In genomic region chr11:73875380-73875779, GRCh38 we compare ENCODE assay signal across 10 cellular contexts. TPM values are rescaled to one million over a fixed set of nuclear protein-coding genes. Genes with fewer than 3 reads are reported as not detected.
DNase-seq lines count a peak whose midpoint lies in the region; ATAC-seq, FAIRE-seq and TF ChIP-seq lines count a peak whose summit lies in the region.
"Had no signal": no experiment of that assay in that cellular context is flagged by ENCODE, and none has a peak within 500 bp of the region (broad histone marks: within the 10 kb centered on the region; RNA-seq: fewer than 3 reads in every experiment).

No MANE protein-coding gene starts in this region.

- no peak for ATAC-seq in RWPE2 (ENCODE audit: low read depth)
- ATAC-seq in psoas muscle, result peak in 1 of 4 donors; percentile 10
- ATAC-seq in upper lobe of left lung (ENCODE audit: low FRiP score in 2 of 2), result no peak
- ATAC-seq in HG03108 (IDR thresholded peaks at IDR 0.05; ENCODE audit: unreplicated experiment), result no peak

- no peak for FAIRE-seq in H54 (lab: Jason Lieb, UNC)

- peaks cover 9% of the 10 kb centered on the region; the same call in 1 of the 2 replicates for H3K36me3 ChIP-seq in GM23248 (ENCODE audit: low read depth)
- peaks cover 57% of the 10 kb centered on the region for H3K36me3 ChIP-seq in RWPE2 (ENCODE audit: low read depth)
- peaks cover 12 to 65% of the 10 kb centered on the region in 2 donors for H3K36me3 ChIP-seq in psoas muscle (ENCODE audit: insufficient read depth in 1 of 2, low read depth in 1 of 2)
- peaks cover 0 to 36% (median 18%) of the 10 kb centered on the region in 4 donors for H3K36me3 ChIP-seq in upper lobe of left lung
- H3K36me3 ChIP-seq in Peyer's patch, result peaks cover 0 to 35% (median 0%) of the 10 kb centered on the region in 3 donors

- peaks cover 62% of the 10 kb centered on the region for H3K79me2 ChIP-seq in GM23248 (ENCODE audit: insufficient read depth)

- no peak for TF ChIP-seq EP300 in upper lobe of left lung (IDR thresholded peaks at IDR 0.05)

- H3F3A ChIP-seq in GM23248 (ENCODE audit: insufficient read depth), result peaks cover 10% of the 10 kb centered on the region; the same call in 1 of the 2 replicates

- TF ChIP-seq POLR2A in upper lobe of left lung (IDR thresholded peaks at IDR 0.05) (no peak), H54 (IDR thresholded peaks at IDR 0.05; ENCODE audit: low read depth, low read length) (no peak), Peyer's patch (IDR thresholded peaks at IDR 0.05) (no peak)

- peak overlapping the region; percentile 94 for H3K4me2 ChIP-seq in GM23248 (ENCODE audit: unreplicated experiment)

- H3K27me3 ChIP-seq in GM23248 (replicated peaks; ENCODE audit: insufficient read depth), result no peaks in the 10 kb centered on the region
- H3K27me3 ChIP-seq in RWPE2 (ENCODE audit: insufficient read depth, poor library complexity, severe bottlenecking), result no peaks in the 10 kb centered on the region
- no peaks in the 10 kb centered on the region for H3K27me3 ChIP-seq in psoas muscle (ENCODE audit: insufficient read depth in 3 of 3, low read length in 2 of 3)
- H3K27me3 ChIP-seq in upper lobe of left lung, result no peaks in the 10 kb centered on the region
- H3K27me3 ChIP-seq in Peyer's patch, result no peaks in the 10 kb centered on the region

- no peaks in the 10 kb centered on the region for H3K9me2 ChIP-seq in GM23248 (ENCODE audit: insufficient read depth)

- H3K4me1 ChIP-seq in GM23248 (ENCODE audit: insufficient read depth), result peaks cover 8% of the 10 kb centered on the region
- H3K4me1 ChIP-seq in RWPE2 (ENCODE audit: insufficient read depth, poor library complexity, severe bottlenecking), result peaks cover 10% of the 10 kb centered on the region
- peaks cover 22% of the 10 kb centered on the region for H3K4me1 ChIP-seq in psoas muscle
- peaks cover 16 to 30% (median 21%) of the 10 kb centered on the region in 4 donors for H3K4me1 ChIP-seq in upper lobe of left lung
- H3K4me1 ChIP-seq in Peyer's patch, result peaks cover 0 to 28% (median 7%) of the 10 kb centered on the region in 4 donors

- intact Hi-C loops in psoas muscle (cut with DNase I), result loop anchor here in 1 of 2 donors (5.0 kb wide), 1 partner anchor 78 kb away; no protein-coding TSS in a partner anchor

- H3K9me3 ChIP-seq in GM23248 (ENCODE audit: low read depth) (no peaks in the 10 kb centered on the region), RWPE2 (ENCODE audit: severe bottlenecking) (no peaks in the 10 kb centered on the region), psoas muscle (no peaks in the 10 kb centered on the region), upper lobe of left lung (no peaks in the 10 kb centered on the region), Peyer's patch (no peaks in the 10 kb centered on the region)

- H2AFZ ChIP-seq in GM23248, result no peak overlapping the region

- TF ChIP-seq CTCF in RWPE2 (IDR thresholded peaks at IDR 0.05; ENCODE audit: poor library complexity, severe bottlenecking) (no peak), epithelial cell of proximal tubule (conservative IDR thresholded peaks at IDR 0.05; ENCODE audit: low read depth, low read length) (no peak), psoas muscle (IDR thresholded peaks at IDR 0.05) (no peak), upper lobe of left lung (IDR thresholded peaks at IDR 0.05) (no peak), Peyer's patch (IDR thresholded peaks at IDR 0.05) (no peak)

- H3K4me3 ChIP-seq in GM23248 (peak overlapping the region; percentile 98), RWPE2 (ENCODE audit: severe bottlenecking) (peak overlapping the region; percentile 44), epithelial cell of proximal tubule (ENCODE audit: low read depth, low read length) (peak overlapping the region; percentile 94), psoas muscle (peak overlapping the region; percentile 84), upper lobe of left lung (peak overlapping the region in 1 of 4 donors; percentile 68), Peyer's patch (peak overlapping the region in 2 of 4 donors; percentile 68 to 85)

- peak overlapping the region; percentile 91 for H3K9ac ChIP-seq in GM23248

- H3K27ac ChIP-seq in GM23248 (peak overlapping the region; percentile 81; the same call in 1 of the 2 replicates), RWPE2 (ENCODE audit: poor library complexity, severe bottlenecking) (peak overlapping the region; percentile 90), psoas muscle (peak overlapping the region; percentile 94), upper lobe of left lung (peak overlapping the region in 1 of 4 donors; percentile 82), Peyer's patch (peak overlapping the region in 2 of 4 donors; percentile 75 to 90)

- no peaks in the 10 kb centered on the region for H4K20me1 ChIP-seq in GM23248 (ENCODE audit: insufficient read depth)

- in situ Hi-C loops in GM23248 (cut with MboI), result no loop called here

- WGBS in GM23248 (ENCODE audit: low coverage in 1 of 2, low lambda C conversion rate in 2 of 2, missing lambda C conversion rate in 2 of 2), 2 experiments, result 42 to 63% methylated on average over 1 of the region's 1 CpG
- 29 to 67% (median 32%) methylated on average over 1 of the region's 1 CpG for WGBS in psoas muscle, 3 donors
- 92 to 98% methylated on average over 1 of the region's 1 CpG for WGBS in upper lobe of left lung, 2 donors

- DNase-seq in GM23248, result no peak
- DNase-seq in RWPE2 (ENCODE audit: low spot score), result no peak
- DNase-seq in epithelial cell of proximal tubule (ENCODE audit: low read depth), result no peak
- DNase-seq in psoas muscle, result no peak
- no peak for DNase-seq in upper lobe of left lung
- no peak for DNase-seq in H54 (ENCODE audit: insufficient read length, low spot score)
- no peak for DNase-seq in Peyer's patch
- DNase-seq: NCI-H2227 treated with DMSO at 0.1 percent for 48 hours, retina had no signal

RNA-seq across cellular contexts. Expression of gene COA4, which starts 1.3 kb away (rescaled TPM):
- total RNA-seq in GM23248 (2014; rRNA removed; shearing (Covaris generic)), result 67.7 and 79.0 TPM in 2 replicates
- polyA plus RNA-seq in GM23248 (2016; fragmentation: Nextera tagmentation; extraction: Ambion mirVana), result 78.5 and 84.0 TPM in 2 replicates
- 133 and 134 TPM in 2 replicates for total RNA-seq in epithelial cell of proximal tubule
- 10 to 100 TPM; 59.6 to 74.8 (median 68.2) TPM for total RNA-seq in psoas muscle
- polyA plus RNA-seq in psoas muscle, result 100 to 1,000 TPM in 2 of 3 donors, 10 to 100 TPM in 1; 59.3 to 138 (median 104) TPM
- total RNA-seq in upper lobe of left lung, result 10 to 100 TPM; 27.2 to 77.4 (median 47.5) TPM
- total RNA-seq in Peyer's patch, result 100 to 1,000 TPM in 1 of 4 donors, 10 to 100 TPM in 3; 42.9 to 106 (median 87.8) TPM

RNA-seq across cellular contexts. Expression of gene PAAF1, which starts 1.4 kb away (rescaled TPM):
- 6.2 and 6.7 TPM in 2 replicates for total RNA-seq in GM23248 (2014; rRNA removed; shearing (Covaris generic))
- polyA plus RNA-seq in GM23248 (2016; fragmentation: Nextera tagmentation; extraction: Ambion mirVana) (24.1 and 27.2 TPM in 2 replicates), psoas muscle (10 to 100 TPM in 2 of 3 donors, 1 to 10 TPM in 1; 8.2 to 12.0 (median 11.8) TPM)
- total RNA-seq in epithelial cell of proximal tubule (6.0 and 6.5 TPM in 2 replicates), psoas muscle (1 to 10 TPM; 6.6 to 9.5 (median 8.3) TPM), upper lobe of left lung (10 to 100 TPM in 4 of 6 donors, 1 to 10 TPM in 2; 8.8 to 58.7 (median 12.6) TPM), Peyer's patch (10 to 100 TPM; 16.6 to 18.2 (median 16.6) TPM)
